In genomic region chr3:194270627-194271458, GRCh38 we compare ENCODE assay signal across 9 cellular contexts.
DNase-seq lines count a peak whose midpoint lies in the region; ATAC-seq, FAIRE-seq and TF ChIP-seq lines count a peak whose summit lies in the region.
"Had no signal": no experiment of that assay in that cellular context is flagged by ENCODE, and none has a peak within 500 bp of the region (broad histone marks: within the 10 kb centered on the region; RNA-seq: fewer than 3 reads in every experiment).

No MANE protein-coding gene starts in this region.

- H3K79me2 ChIP-seq in H1 (ENCODE audit: control insufficient read depth in 1 of 2, insufficient read depth in 2 of 2, low read length in 2 of 2), result no peaks in the 10 kb centered on the region

- no peaks in the 10 kb centered on the region for H3K23me2 ChIP-seq in H1 (ENCODE audit: low read depth, low read length)

- peak; percentile 27 for DNase-seq in NCI-H69 (lab: John Stamatoyannopoulos, UW)
- no peak for DNase-seq in H1 (ENCODE audit: low read depth in 1 of 2, low spot score in 2 of 2)
- DNase-seq in mesenchymal stem cell, result peak; percentile 85
- DNase-seq in thyroid gland, result peak; percentile 98 to 99
- DNase-seq in urothelium cell line (ENCODE audit: low spot score), result no peak
- DNase-seq in RPMI8226, result no peak
- DNase-seq: NCI-H524 had no signal

- peaks cover 0 to 4% (median 1%) of the 10 kb centered on the region in 4 experiments; a peak in 3 of 7 replicates for H3K27me3 ChIP-seq in H1 (replicated peaks in 1 of 4; ENCODE audit: control insufficient read depth in 3 of 4, extremely low read depth in 1 of 4, insufficient read depth in 3 of 4, low read length in 3 of 4)
- H3K27me3 ChIP-seq in mesenchymal stem cell (ENCODE audit: control insufficient read depth in 1 of 2, insufficient read depth in 1 of 2, low read length in 2 of 2), result no peaks in the 10 kb centered on the region
- no peaks in the 10 kb centered on the region for H3K27me3 ChIP-seq in thyroid gland

- CTCF ChIA-PET in H1 (lab: Charles Lee; ENCODE audit: partially characterized antibody), result interaction anchor here (0.6 to 7.5 kb wide), 39 partner anchors 7 to 490 kb away, joined by 3 to 79 read pairs (median 5); partner anchors contain the start of gene HES1

- POLR2A ChIA-PET in H1 (lab: Charles Lee; ENCODE audit: partially characterized antibody), result interaction anchor here (1.0 to 1.3 kb wide), 4 partner anchors 9 to 411 kb away, joined by 3 to 4 read pairs (median 4); no protein-coding TSS in a partner anchor

- WGBS in H1 (ENCODE audit: extremely low coverage in 1 of 2, insufficient coverage in 1 of 2, insufficient read length in 1 of 2, insufficient replicate concordance in 2 of 2, low coverage in 1 of 2, low lambda C conversion rate in 2 of 2, missing lambda C conversion rate in 1 of 2), 2 experiments, result 89% methylated on average over 18 of the region's 18 CpGs; no CpG with 5 or more reads in 1 of the 2 experiments
- 44% methylated on average over 18 of the region's 18 CpGs for WGBS in mesenchymal stem cell
- WGBS in thyroid gland, 2 donors, result 52 to 60% methylated on average over 12 to 13 of the region's 18 CpGs

- H2BK5ac ChIP-seq in H1 (ENCODE audit: low read depth, low read length), result peak overlapping the region; percentile 66; the same call in 1 of the 2 replicates
- H2BK5ac ChIP-seq in mesenchymal stem cell (ENCODE audit: low read depth, low read length, poor library complexity, severe bottlenecking), result no peak overlapping the region

- FAIRE-seq in H1 (lab: Jason Lieb, UNC) (no peak), urothelium cell line (lab: Jason Lieb, UNC) (no peak)

- TF ChIP-seq POLR2A in H1 (IDR thresholded peaks at IDR 0.05; ENCODE audit: control extremely low read depth in 1 of 2, low read depth in 2 of 2, low read length in 2 of 2), result no peak
- peak in 1 of 2 donors; percentile 43 for TF ChIP-seq POLR2A in thyroid gland (IDR thresholded peaks at IDR 0.05)

- H3K4ac ChIP-seq in H1 (replicated peaks; ENCODE audit: insufficient read length, low read depth, low read length) (peak overlapping the region; percentile 25), mesenchymal stem cell (ENCODE audit: low read depth in 1 of 2, low read length in 2 of 2) (peak overlapping the region; percentile 49 to 90)

- intact Hi-C loops in thyroid gland (cut with DNase I), result no loop called here

- no peak overlapping the region for H2AK5ac ChIP-seq in H1 (ENCODE audit: low read depth, low read length)
- H2AK5ac ChIP-seq in mesenchymal stem cell (ENCODE audit: low read length, severe bottlenecking), result peak overlapping the region; percentile 28

- peak overlapping the region; percentile 38 for H3K18ac ChIP-seq in H1 (ENCODE audit: extremely low read depth, low read length)
- H3K18ac ChIP-seq in mesenchymal stem cell (ENCODE audit: low read depth in 1 of 2, low read length in 2 of 2), result peak overlapping the region; percentile 97

- H3K4me3 ChIP-seq in H1 (ENCODE audit: extremely low read depth in 1 of 4, insufficient read depth in 2 of 4, low read depth in 3 of 4, low read length in 4 of 4), result no peak overlapping the region
- no peak overlapping the region for H3K4me3 ChIP-seq in mesenchymal stem cell (ENCODE audit: insufficient read depth in 1 of 2, low read depth in 1 of 2, low read length in 2 of 2)
- H3K4me3 ChIP-seq in thyroid gland (replicated peaks in 1 of 3), result no peak overlapping the region

- H2BK20ac ChIP-seq in H1 (ENCODE audit: low read length), result 0 out of 2 replicates have a peak overlapping the region, but pooled peaks have one; percentile 28

- ATAC-seq in GM18873 (IDR thresholded peaks at IDR 0.05; ENCODE audit: low FRiP score, unreplicated experiment) (no peak), GM21515 (IDR thresholded peaks at IDR 0.05; ENCODE audit: unreplicated experiment) (no peak)

- peak overlapping the region in 1 of 4 experiments; percentile 28; a peak in 2 of 7 replicates for H3K9ac ChIP-seq in H1 (replicated peaks in 1 of 4; ENCODE audit: extremely low read depth in 1 of 4, low read depth in 3 of 4, low read length in 3 of 4)
- H3K9ac ChIP-seq in mesenchymal stem cell (ENCODE audit: low read length), result peak overlapping the region; percentile 12

- H3K4me1 ChIP-seq in H1 (replicated peaks in 1 of 4; ENCODE audit: control insufficient read depth in 3 of 4, insufficient read depth in 4 of 4, low read length in 3 of 4) (peaks cover 0 to 24% (median 9%) of the 10 kb centered on the region in 4 experiments; a peak in 6 of 7 replicates), mesenchymal stem cell (ENCODE audit: control insufficient read depth, insufficient read depth, low read depth, low read length) (peaks cover 18% of the 10 kb centered on the region), thyroid gland (peaks cover 33 to 51% of the 10 kb centered on the region in 2 donors)

- H2AFZ ChIP-seq in H1 (ENCODE audit: low read length) (peak overlapping the region; percentile 78), mesenchymal stem cell (ENCODE audit: low read depth, low read length) (no peak overlapping the region)

- TF ChIP-seq CTCF in H1 (IDR thresholded peaks at IDR 0.05; ENCODE audit: control extremely low read depth in 1 of 3, insufficient read depth in 1 of 3, low read depth in 1 of 3, low read length in 3 of 3) (no peak), thyroid gland (IDR thresholded peaks at IDR 0.05) (no peak)

- H2BK120ac ChIP-seq in H1 (replicated peaks; ENCODE audit: low read depth, low read length) (no peak overlapping the region), mesenchymal stem cell (ENCODE audit: low read depth, low read length) (peak overlapping the region; percentile 98)

- H3K36me3 ChIP-seq in H1 (ENCODE audit: control insufficient read depth in 2 of 4, insufficient read depth in 4 of 4, low read length in 3 of 4) (no peaks in the 10 kb centered on the region), mesenchymal stem cell (ENCODE audit: control insufficient read depth in 1 of 2, insufficient read depth in 2 of 2, low read depth in 1 of 2, low read length in 2 of 2) (no peaks in the 10 kb centered on the region), thyroid gland (no peaks in the 10 kb centered on the region)

- H3K23ac ChIP-seq in H1 (ENCODE audit: insufficient read length) (no peak overlapping the region), mesenchymal stem cell (ENCODE audit: low read length in 2 of 2) (no peak overlapping the region)

- peak overlapping the region; percentile 84; the same call in 1 of the 2 replicates for H2BK12ac ChIP-seq in H1 (ENCODE audit: low read depth, low read length)
- peak overlapping the region; percentile 98 for H2BK12ac ChIP-seq in mesenchymal stem cell (ENCODE audit: low read length in 2 of 2)

- no peak overlapping the region; the same call in 1 of the 2 replicates for H4K8ac ChIP-seq in H1 (ENCODE audit: extremely low read depth, insufficient read depth, low read length)
- peak overlapping the region; percentile 93 for H4K8ac ChIP-seq in mesenchymal stem cell (ENCODE audit: low read length)

- no peak overlapping the region for H3K56ac ChIP-seq in H1 (replicated peaks; ENCODE audit: insufficient read length, low read depth, low read length)

- no peaks in the 10 kb centered on the region for H3K79me1 ChIP-seq in H1 (ENCODE audit: low read depth, low read length)
- no peaks in the 10 kb centered on the region for H3K79me1 ChIP-seq in mesenchymal stem cell (replicated peaks; ENCODE audit: low read length, poor library complexity, severe bottlenecking)

- H4K20me1 ChIP-seq in H1 (replicated peaks in 1 of 2; ENCODE audit: control insufficient read depth in 1 of 2, insufficient read depth in 2 of 2, low read length in 2 of 2), result no peaks in the 10 kb centered on the region

- no peak overlapping the region for H3K14ac ChIP-seq in H1 (ENCODE audit: insufficient read length)
- H3K14ac ChIP-seq in mesenchymal stem cell (ENCODE audit: low read length in 2 of 2), result peak overlapping the region in 1 of 2 experiments; percentile 82

- peak overlapping the region; percentile 88 for H2BK15ac ChIP-seq in H1 (ENCODE audit: low read length)
- peak overlapping the region; percentile 84 for H2BK15ac ChIP-seq in mesenchymal stem cell (ENCODE audit: low read depth, poor library complexity, severe bottlenecking)

- H3K4me2 ChIP-seq in H1 (ENCODE audit: insufficient read depth in 1 of 2, low read depth in 2 of 2, low read length in 2 of 2), result no peak overlapping the region
- H3K4me2 ChIP-seq in mesenchymal stem cell (ENCODE audit: low read length, poor library complexity, severe bottlenecking), result no peak overlapping the region

- TF ChIP-seq EP300 in H1 (IDR thresholded peaks at IDR 0.05; ENCODE audit: borderline replicate concordance in 1 of 2, low read depth in 2 of 2, low read length in 2 of 2), result no peak

- H3K9me3 ChIP-seq in H1 (ENCODE audit: insufficient read depth in 2 of 2, low read depth in 1 of 2, low read length in 1 of 2), result no peaks in the 10 kb centered on the region
- no peaks in the 10 kb centered on the region for H3K9me3 ChIP-seq in mesenchymal stem cell (ENCODE audit: control insufficient read depth, low read length)
- H3K9me3 ChIP-seq in thyroid gland, result no peaks in the 10 kb centered on the region

- H4K91ac ChIP-seq in H1 (replicated peaks; ENCODE audit: insufficient read length, low read length) (peak overlapping the region; percentile 87), mesenchymal stem cell (ENCODE audit: low read length) (peak overlapping the region; percentile 99)

- TF ChIP-seq RAD21 in H1 (IDR thresholded peaks at IDR 0.05 in 1 of 2, conservative IDR thresholded peaks at IDR 0.05 in 1 of 2; ENCODE audit: low read depth in 2 of 2, low read length in 2 of 2), result no peak

- no peak overlapping the region for H3K27ac ChIP-seq in H1 (ENCODE audit: low read depth, low read length)
- no peak overlapping the region for H3K27ac ChIP-seq in mesenchymal stem cell (ENCODE audit: low read length, poor library complexity, severe bottlenecking)
- peak overlapping the region; percentile 93 to 97 (median 96) for H3K27ac ChIP-seq in thyroid gland

- no peak overlapping the region for H4K5ac ChIP-seq in H1 (ENCODE audit: insufficient read length, low read depth, low read length)

TF ChIP-seq in H1, 55 proteins besides CTCF, POLR2A, EP300 and RAD21:
- TF ChIP-seq EGR1 (IDR thresholded peaks at IDR 0.05; ENCODE audit: borderline replicate concordance, low read depth, low read length), result no peak
- no peak for TF ChIP-seq SP2 (IDR thresholded peaks at IDR 0.05; ENCODE audit: low read length)
- no peak for TF ChIP-seq CBX5 (IDR thresholded peaks at IDR 0.05; ENCODE audit: low read depth, low read length)
- TF ChIP-seq BCL11A (IDR thresholded peaks at IDR 0.05; ENCODE audit: low read depth in 2 of 2, low read length in 2 of 2), result no peak
- no peak for TF ChIP-seq GTF2F1 (IDR thresholded peaks at IDR 0.05; ENCODE audit: borderline replicate concordance, low read depth, low read length)
- TF ChIP-seq POU5F1 (IDR thresholded peaks at IDR 0.05; ENCODE audit: low read depth, low read length), result no peak
- no peak for TF ChIP-seq ZNF274 (IDR thresholded peaks at IDR 0.05; ENCODE audit: borderline replicate concordance, extremely low read depth, low read length)

Comparison
In these comparisons a context has a peak if more than half of its experiments do, and no peak if none do; other contexts are left out.
1. DNase-seq: peak in NCI-H69 (single experiment), mesenchymal stem cell (single experiment) and thyroid gland (2 of 2); none in H1 (0 of 2), urothelium cell line (single experiment) and RPMI8226 (single experiment).
2. H3K27ac ChIP-seq: peak in thyroid gland (3 of 3); none in H1 (single experiment) and mesenchymal stem cell (single experiment).